ENCODE assay signal across 19 cellular contexts in the genomic region with DNA sequence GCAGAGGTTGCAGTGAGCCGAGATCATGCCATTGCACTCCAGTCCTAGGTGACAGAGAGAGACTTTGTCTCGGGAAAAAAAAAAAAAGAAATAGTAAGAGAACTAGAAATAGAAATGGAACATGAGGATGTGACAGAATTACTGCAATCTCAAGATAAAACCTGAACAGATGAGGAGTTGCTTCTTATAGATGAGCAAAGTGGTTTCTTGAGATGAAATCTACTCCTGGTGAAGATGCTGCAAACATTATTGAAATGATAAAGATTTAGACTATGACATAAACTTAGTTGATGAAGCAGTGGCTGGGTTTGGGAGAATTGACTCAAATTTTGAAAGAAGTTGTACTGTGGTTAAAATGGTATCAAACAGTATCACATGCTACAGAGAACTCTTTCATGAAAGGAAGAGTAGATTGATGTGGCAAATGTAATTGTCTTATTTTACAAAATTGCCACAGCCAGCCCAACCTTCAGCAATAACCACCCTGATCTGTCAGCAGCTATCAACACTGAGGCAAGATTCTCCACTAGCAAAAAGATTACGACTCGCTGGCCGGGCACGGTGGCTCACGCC. TPM values are rescaled to one million over a fixed set of nuclear protein-coding genes. Genes with fewer than 3 reads are reported as not detected.
DNase-seq lines count a peak whose midpoint lies in the region; ATAC-seq, FAIRE-seq and TF ChIP-seq lines count a peak whose summit lies in the region.
"Had no signal": no experiment of that assay in that cellular context is flagged by ENCODE, and none has a peak within 500 bp of the region (broad histone marks: within the 10 kb centered on the region; RNA-seq: fewer than 3 reads in every experiment).

No MANE protein-coding gene starts in this region.

- 97% methylated on average over 7 of the region's 7 CpGs for WGBS in SK-N-SH (ENCODE audit: low lambda C conversion rate)

- H2AFZ ChIP-seq in SK-N-SH (ENCODE audit: low read depth) = no peak overlapping the region
- H2AFZ ChIP-seq: GM23338 had no signal

- no peak for FAIRE-seq in urothelium cell line (lab: Jason Lieb, UNC)

- CTCF ChIA-PET in SK-N-SH (lab: Yijun Ruan, JAX) = no interaction called here

- DNase-seq in SK-N-SH (no peak), urothelium cell line (ENCODE audit: low spot score) (no peak)
- no peak for DNase-seq in activated naive CD8-positive, alpha-beta T cell treated with anti-CD3 and anti-CD28 coated beads, Interleukin-2, amount 50 U/mL, for 24 hours
- DNase-seq in activated naive CD8-positive, alpha-beta T cell treated with anti-CD3 and anti-CD28 coated beads for 36 hours = no peak
- DNase-seq in stimulated activated naive CD8-positive, alpha-beta T cell treated with anti-CD3 and anti-CD28 coated beads, Interleukin-15, amount 100 ng/mL, for 72 hours = no peak
- DNase-seq: DND-41, KBM-7, NCI-H1105 treated with DMSO at 0.1 percent for 48 hours, NCI-H1694 treated with DMSO at 0.1 percent for 48 hours had no signal

- no peak overlapping the region for H3K4me3 Mint-ChIP-seq in activated naive CD8-positive, alpha-beta T cell treated with anti-CD3 and anti-CD28 coated beads, Interleukin-2, amount 50 U/mL, for 24 hours
- H3K4me3 Mint-ChIP-seq in activated naive CD8-positive, alpha-beta T cell treated with anti-CD3 and anti-CD28 coated beads for 36 hours = no peak overlapping the region
- peak overlapping the region; percentile 37 for H3K4me3 Mint-ChIP-seq in activated T-helper 17 cell treated with anti-CD3 and anti-CD28 coated beads, Interleukin-2, amount 50 U/mL, for 72 hours
- H3K4me3 Mint-ChIP-seq in stimulated activated naive CD8-positive, alpha-beta T cell treated with anti-CD3 and anti-CD28 coated beads, Interleukin-15, amount 100 ng/mL, for 72 hours = no peak overlapping the region
- H3K4me3 Mint-ChIP-seq: GM23338 had no signal

- peaks cover 4% of the 10 kb centered on the region; the same call in 1 of the 2 replicates for H4K20me1 ChIP-seq in SK-N-SH (ENCODE audit: insufficient read depth)

- peak overlapping the region; percentile 5 to 79; a peak in 3 of 4 replicates for H3K27ac ChIP-seq in SK-N-SH (ENCODE audit: low read depth in 2 of 2, low read length in 1 of 2)
- H3K27ac ChIP-seq: 22Rv1 had no signal

- peaks cover 46% of the 10 kb centered on the region for H3K36me3 Mint-ChIP-seq in activated naive CD8-positive, alpha-beta T cell treated with anti-CD3 and anti-CD28 coated beads, Interleukin-2, amount 50 U/mL, for 24 hours (ENCODE audit: low read depth)
- H3K36me3 Mint-ChIP-seq in activated naive CD8-positive, alpha-beta T cell treated with anti-CD3 and anti-CD28 coated beads for 36 hours = peaks cover 39% of the 10 kb centered on the region
- H3K36me3 Mint-ChIP-seq in activated T-helper 17 cell treated with anti-CD3 and anti-CD28 coated beads, Interleukin-2, amount 50 U/mL, for 72 hours (ENCODE audit: low read depth) = peaks cover 74% of the 10 kb centered on the region

- ATAC-seq in SK-N-SH treated with all-trans-retinoic acid at 6 μM for 48 hours (no peak), HG02759 (IDR thresholded peaks at IDR 0.05; ENCODE audit: unreplicated experiment) (no peak)
- ATAC-seq in activated naive CD8-positive, alpha-beta T cell treated with anti-CD3 and anti-CD28 coated beads, Interleukin-2, amount 50 U/mL, for 24 hours = no peak
- peak; percentile 90 for ATAC-seq in activated T-helper 17 cell treated with anti-CD3 and anti-CD28 coated beads, Interleukin-2, amount 50 U/mL, for 72 hours (replicated peaks)
- peak; percentile 76 for ATAC-seq in stimulated activated naive CD8-positive, alpha-beta T cell treated with anti-CD3 and anti-CD28 coated beads, Interleukin-15, amount 100 ng/mL, for 72 hours
- ATAC-seq: GM23338, HCT116, Panc1 had no signal

- no peaks in the 10 kb centered on the region; a peak in 1 of 4 replicates for H3K4me1 ChIP-seq in SK-N-SH (ENCODE audit: control insufficient read depth in 1 of 2, insufficient read depth in 2 of 2, low read depth in 1 of 2, low read length in 1 of 2)

- no peaks in the 10 kb centered on the region for H3K27me3 Mint-ChIP-seq in activated naive CD8-positive, alpha-beta T cell treated with anti-CD3 and anti-CD28 coated beads, Interleukin-2, amount 50 U/mL, for 24 hours
- no peaks in the 10 kb centered on the region for H3K27me3 Mint-ChIP-seq in activated naive CD8-positive, alpha-beta T cell treated with anti-CD3 and anti-CD28 coated beads for 36 hours
- H3K27me3 Mint-ChIP-seq in activated T-helper 17 cell treated with anti-CD3 and anti-CD28 coated beads, Interleukin-2, amount 50 U/mL, for 72 hours = no peaks in the 10 kb centered on the region
- H3K27me3 Mint-ChIP-seq in stimulated activated naive CD8-positive, alpha-beta T cell treated with anti-CD3 and anti-CD28 coated beads, Interleukin-15, amount 100 ng/mL, for 72 hours = no peaks in the 10 kb centered on the region

- POLR2A ChIA-PET in SK-N-SH (lab: Yijun Ruan, JAX) = interaction anchor here (0.7 kb wide), 1 partner anchor 19 kb away, joined by 3 read pairs; no protein-coding TSS in a partner anchor

- TF ChIP-seq RAD21 in SK-N-SH (IDR thresholded peaks at IDR 0.05; ENCODE audit: low read length) = no peak

- H3K9me2 ChIP-seq in SK-N-SH = no peaks in the 10 kb centered on the region

- TF ChIP-seq EP300 in SK-N-SH (IDR thresholded peaks at IDR 0.05; ENCODE audit: borderline replicate concordance in 1 of 2, low read depth in 1 of 2, low read length in 1 of 2) = no peak

- H3K9me3 ChIP-seq in SK-N-SH = no peaks in the 10 kb centered on the region

- peaks cover 16% of the 10 kb centered on the region for H3K4me1 Mint-ChIP-seq in activated naive CD8-positive, alpha-beta T cell treated with anti-CD3 and anti-CD28 coated beads, Interleukin-2, amount 50 U/mL, for 24 hours
- peaks cover 16% of the 10 kb centered on the region for H3K4me1 Mint-ChIP-seq in activated naive CD8-positive, alpha-beta T cell treated with anti-CD3 and anti-CD28 coated beads for 36 hours
- H3K4me1 Mint-ChIP-seq in activated T-helper 17 cell treated with anti-CD3 and anti-CD28 coated beads, Interleukin-2, amount 50 U/mL, for 72 hours = peaks cover 17% of the 10 kb centered on the region
- H3K4me1 Mint-ChIP-seq in stimulated activated naive CD8-positive, alpha-beta T cell treated with anti-CD3 and anti-CD28 coated beads, Interleukin-15, amount 100 ng/mL, for 72 hours = peaks cover 14% of the 10 kb centered on the region

- peak overlapping the region; percentile 6; the same call in 1 of the 2 replicates for H3K4me2 ChIP-seq in SK-N-SH
- H3K4me2 ChIP-seq: GM23338 had no signal

- no peak overlapping the region for H3K4me3 ChIP-seq in SK-N-SH (ENCODE audit: low read depth in 2 of 2, low read length in 1 of 2)
- H3K4me3 ChIP-seq: GM23338 had no signal

- TF ChIP-seq CTCF in SK-N-SH (IDR thresholded peaks at IDR 0.05) = no peak

- H3F3A ChIP-seq in SK-N-SH (replicated peaks; ENCODE audit: insufficient read depth) = peaks cover 14% of the 10 kb centered on the region

- no peaks in the 10 kb centered on the region for H3K27me3 ChIP-seq in SK-N-SH (ENCODE audit: insufficient read depth)

- no peak overlapping the region for H3K9ac ChIP-seq in SK-N-SH

- peak overlapping the region; percentile 20 for H3K27ac Mint-ChIP-seq in activated naive CD8-positive, alpha-beta T cell treated with anti-CD3 and anti-CD28 coated beads, Interleukin-2, amount 50 U/mL, for 24 hours
- no peak overlapping the region for H3K27ac Mint-ChIP-seq in activated naive CD8-positive, alpha-beta T cell treated with anti-CD3 and anti-CD28 coated beads for 36 hours
- peak overlapping the region; percentile 67 for H3K27ac Mint-ChIP-seq in activated T-helper 17 cell treated with anti-CD3 and anti-CD28 coated beads, Interleukin-2, amount 50 U/mL, for 72 hours
- peak overlapping the region in 1 of 2 donors; percentile 22 for H3K27ac Mint-ChIP-seq in stimulated activated naive CD8-positive, alpha-beta T cell treated with anti-CD3 and anti-CD28 coated beads, Interleukin-15, amount 100 ng/mL, for 72 hours
- H3K27ac Mint-ChIP-seq: GM23338 had no signal

- H3K9me3 Mint-ChIP-seq in activated naive CD8-positive, alpha-beta T cell treated with anti-CD3 and anti-CD28 coated beads, Interleukin-2, amount 50 U/mL, for 24 hours = no peaks in the 10 kb centered on the region
- H3K9me3 Mint-ChIP-seq in activated naive CD8-positive, alpha-beta T cell treated with anti-CD3 and anti-CD28 coated beads for 36 hours = no peaks in the 10 kb centered on the region
- H3K9me3 Mint-ChIP-seq in activated T-helper 17 cell treated with anti-CD3 and anti-CD28 coated beads, Interleukin-2, amount 50 U/mL, for 72 hours = no peaks in the 10 kb centered on the region
- no peaks in the 10 kb centered on the region for H3K9me3 Mint-ChIP-seq in stimulated activated naive CD8-positive, alpha-beta T cell treated with anti-CD3 and anti-CD28 coated beads, Interleukin-15, amount 100 ng/mL, for 72 hours
- H3K9me3 Mint-ChIP-seq: GM23338 had no signal

- peaks cover 6 to 7% of the 10 kb centered on the region in 2 experiments for H3K36me3 ChIP-seq in SK-N-SH (replicated peaks in 1 of 2; ENCODE audit: control insufficient read depth in 1 of 2, insufficient read depth in 2 of 2, low read length in 1 of 2)

- no peaks in the 10 kb centered on the region for H3K79me2 ChIP-seq in SK-N-SH (ENCODE audit: insufficient read depth)

TF ChIP-seq in SK-N-SH, 30 proteins besides CTCF, POLR2A, EP300 and RAD21 (continues in another document):
- no peak for TF ChIP-seq SIN3A (IDR thresholded peaks at IDR 0.05; ENCODE audit: borderline replicate concordance, low read depth, low read length)
- TF ChIP-seq SMC3 (IDR thresholded peaks at IDR 0.05; ENCODE audit: low read depth, low read length) = no peak

TF ChIP-seq in SK-N-SH treated with all-trans-retinoic acid at 6 μM for 48 hours, 23 proteins besides CTCF, POLR2A, EP300 and RAD21 (continues in another document):
- no peak for TF ChIP-seq PPARA (CRISPR knock-in tag; IDR thresholded peaks at IDR 0.05; ENCODE audit: borderline replicate concordance)

RNA-seq across cellular contexts. Expression of gene XNDC1N, which starts 13.7 kb away (rescaled TPM):
- polyA plus RNA-seq in SK-N-SH (2012; rRNA removed) = 3.4 and 4.5 TPM in 2 replicates
- polyA plus RNA-seq in SK-N-SH (2012; cell fraction: cytosol; rRNA removed) = 2.6 and 2.8 TPM in 2 replicates
- 9.9 and 10.1 TPM in 2 replicates for polyA plus RNA-seq in SK-N-SH (2012; cell fraction: nucleus; rRNA removed)
- total RNA-seq in activated naive CD8-positive, alpha-beta T cell treated with anti-CD3 and anti-CD28 coated beads for 36 hours = 10 to 100 TPM; 10.8 to 12.4 TPM
- total RNA-seq in activated T-helper 17 cell treated with anti-CD3 and anti-CD28 coated beads, Interleukin-2, amount 50 U/mL, for 72 hours = 10 to 100 TPM; 13.9 to 16.6 TPM

RNA-seq across cellular contexts. Expression of gene RNF121, which starts 14.1 kb away (rescaled TPM):
- 49.5 and 67.5 TPM in 2 replicates for polyA plus RNA-seq in SK-N-SH (2012; rRNA removed)
- 32.6 and 42.7 TPM in 2 replicates for polyA plus RNA-seq in SK-N-SH (2012; cell fraction: cytosol; rRNA removed)
- polyA plus RNA-seq in SK-N-SH (2012; cell fraction: nucleus; rRNA removed) = 43.6 and 87.5 TPM in 2 replicates
- 10 to 100 TPM; 28.3 to 30.7 TPM for total RNA-seq in activated naive CD8-positive, alpha-beta T cell treated with anti-CD3 and anti-CD28 coated beads for 36 hours
- 10 to 100 TPM; 45.8 to 55.5 TPM for total RNA-seq in activated T-helper 17 cell treated with anti-CD3 and anti-CD28 coated beads, Interleukin-2, amount 50 U/mL, for 72 hours

RNA-seq across cellular contexts. Expression of gene DEFB131B, which starts 36.5 kb away (rescaled TPM):
- not detected in 2 replicates for polyA plus RNA-seq in SK-N-SH (2012; rRNA removed)
- not detected in 2 replicates for polyA plus RNA-seq in SK-N-SH (2012; cell fraction: cytosol; rRNA removed)
- not detected in 2 replicates for polyA plus RNA-seq in SK-N-SH (2012; cell fraction: nucleus; rRNA removed)
- total RNA-seq in activated naive CD8-positive, alpha-beta T cell treated with anti-CD3 and anti-CD28 coated beads for 36 hours = not detected
- total RNA-seq in activated T-helper 17 cell treated with anti-CD3 and anti-CD28 coated beads, Interleukin-2, amount 50 U/mL, for 72 hours = not detected
- total RNA-seq: G401, GM23338, NCI-H460 had no signal
- polyA plus RNA-seq: AG04450, GM23338 had no signal

Comparison
In these comparisons a context has a peak if more than half of its experiments do, and no peak if none do; other contexts are left out.
1. ATAC-seq: peak in activated T-helper 17 cell treated with anti-CD3 and anti-CD28 coated beads, Interleukin-2, amount 50 U/mL, for 72 hours (single experiment) and stimulated activated naive CD8-positive, alpha-beta T cell treated with anti-CD3 and anti-CD28 coated beads, Interleukin-15, amount 100 ng/mL, for 72 hours (single experiment); none in SK-N-SH treated with all-trans-retinoic acid at 6 μM for 48 hours (single experiment), activated naive CD8-positive, alpha-beta T cell treated with anti-CD3 and anti-CD28 coated beads, Interleukin-2, amount 50 U/mL, for 24 hours (single experiment) and HG02759 (single experiment).